Comparison of ENCODE assay signal across 21 cellular contexts in genomic region chr7:90492250-90492649, GRCh38. TPM values are rescaled to one million over a fixed set of nuclear protein-coding genes. Genes with fewer than 3 reads are reported as not detected.
DNase-seq lines count a peak whose midpoint lies in the region; ATAC-seq, FAIRE-seq and TF ChIP-seq lines count a peak whose summit lies in the region.
"Had no signal": no experiment of that assay in that cellular context is flagged by ENCODE, and none has a peak within 500 bp of the region (broad histone marks: within the 10 kb centered on the region; RNA-seq: fewer than 3 reads in every experiment).

No MANE protein-coding gene starts in this region.

- no peaks in the 10 kb centered on the region for H3K36me3 ChIP-seq in PC-3 (ENCODE audit: low read depth, low read length)
- H3K36me3 ChIP-seq in K562 (ENCODE audit: control insufficient read depth, insufficient read depth, low read length) = no peaks in the 10 kb centered on the region
- H3K36me3 ChIP-seq: BLaER1, HAP-1 had no signal

- no peak for TF ChIP-seq RAD21 in K562 (CRISPR knock-in tag; conservative IDR thresholded peaks at IDR 0.05 in 1 of 2, IDR thresholded peaks at IDR 0.05 in 1 of 2)

- intact Hi-C loops in activated CD4-positive, alpha-beta T cell treated with anti-CD3 and anti-CD28 coated beads, Interleukin-2, amount 10 ng/mL, durations not matched to agents 24 days and 14 days (cut with micrococcal nuclease) = no loop called here
- intact Hi-C loops in activated CD4-positive, alpha-beta T cell treated with anti-CD3 and anti-CD28 coated beads for 36 hours (cut with DNase I, micrococcal nuclease) = no loop called here
- intact Hi-C loops in PC-3 (cut with micrococcal nuclease) (no loop called here), K562 (cut with micrococcal nuclease) (no loop called here)

- POLR2A ChIA-PET in activated CD4-positive, alpha-beta T cell treated with anti-CD3 and anti-CD28 coated beads for 36 hours (lab: Charles Lee) = no interaction called here
- POLR2A ChIA-PET in PC-3 (lab: Charles Lee; ENCODE audit: unreplicated experiment) = no interaction called here
- POLR2A ChIA-PET in K562 (lab: Yijun Ruan, JAX) = no interaction called here

- TF ChIP-seq CTCF in PC-3 (conservative IDR thresholded peaks at IDR 0.05; ENCODE audit: low read depth, low read length) (no peak), K562 (IDR thresholded peaks at IDR 0.05 in 2 of 3, conservative IDR thresholded peaks at IDR 0.05 in 1 of 3; ENCODE audit: insufficient read depth in 2 of 3, low read depth in 1 of 3, low read length in 3 of 3) (no peak), foreskin keratinocyte (conservative IDR thresholded peaks at IDR 0.05) (no peak)

- H3K4me3 ChIP-seq in PC-3 (ENCODE audit: low read length) (no peak overlapping the region), K562 (no peak overlapping the region)
- H3K4me3 ChIP-seq: A549, BLaER1, HAP-1 had no signal

- TF ChIP-seq POLR2A in K562 (conservative IDR thresholded peaks at IDR 0.05) = no peak

- no peak for FAIRE-seq in K562 (lab: Jason Lieb, UNC)
- FAIRE-seq: A549, GM12892 had no signal

- peaks cover 17% of the 10 kb centered on the region for H3K4me1 ChIP-seq in PC-3 (ENCODE audit: insufficient read depth, low read length)
- no peaks in the 10 kb centered on the region for H3K4me1 ChIP-seq in K562 (replicated peaks in 1 of 2; ENCODE audit: control insufficient read depth in 2 of 2, insufficient read depth in 2 of 2, low read length in 2 of 2)
- no peaks in the 10 kb centered on the region for H3K4me1 ChIP-seq in foreskin keratinocyte
- H3K4me1 ChIP-seq: A549, BLaER1, HAP-1 had no signal

- DNase-seq in activated CD4-positive, alpha-beta T cell treated with anti-CD3 and anti-CD28 coated beads, Interleukin-2, amount 10 ng/mL, durations not matched to agents 24 days and 14 days = peak; percentile 6
- DNase-seq in activated CD4-positive, alpha-beta T cell treated with anti-CD3 and anti-CD28 coated beads for 36 hours = no peak
- DNase-seq in PC-3 (peak; percentile 23), K562 (ENCODE audit: extremely low read depth in 1 of 4, low spot score in 3 of 4) (no peak), foreskin keratinocyte (peak; percentile 38 to 55), cortex of kidney (lab: John Stamatoyannopoulos, UW) (no peak), NCI-H2107 (lab: John Stamatoyannopoulos, UW) (no peak)
- DNase-seq: AML-193; CD4-positive, alpha-beta memory T cell; DMS153; DMS79; GDM1 had no signal

- ATAC-seq in activated CD4-positive, alpha-beta T cell treated with anti-CD3 and anti-CD28 coated beads for 36 hours = no peak
- ATAC-seq in PC-3 (no peak), K562 (no peak), foreskin keratinocyte (peak; percentile 57), GM21723 (IDR thresholded peaks at IDR 0.05; ENCODE audit: unreplicated experiment) (no peak)
- ATAC-seq: A549 had no signal

- no peak overlapping the region for H3K27ac ChIP-seq in PC-3 (ENCODE audit: low read length)
- no peak overlapping the region for H3K27ac ChIP-seq in K562 (ENCODE audit: extremely low read depth, low read depth, low read length)
- no peak overlapping the region for H3K27ac ChIP-seq in foreskin keratinocyte
- H3K27ac ChIP-seq: 22Rv1, A549, BLaER1 had no signal

- no peak for TF ChIP-seq EP300 in K562 (IDR thresholded peaks at IDR 0.05; ENCODE audit: low read length)

- H3K27ac Mint-ChIP-seq in activated CD4-positive, alpha-beta T cell treated with anti-CD3 and anti-CD28 coated beads, Interleukin-2, amount 10 ng/mL, durations not matched to agents 24 days and 14 days = no peak overlapping the region
- no peak overlapping the region for H3K27ac Mint-ChIP-seq in activated CD4-positive, alpha-beta T cell treated with anti-CD3 and anti-CD28 coated beads for 36 hours
- H3K27ac Mint-ChIP-seq: CD4-positive, alpha-beta memory T cell had no signal

- H3K9me3 ChIP-seq in PC-3 (ENCODE audit: low read length) (no peaks in the 10 kb centered on the region), K562 (replicated peaks; ENCODE audit: control insufficient read depth, insufficient read depth, low read depth, low read length) (no peaks in the 10 kb centered on the region)
- H3K9me3 ChIP-seq: A549, BLaER1, HAP-1 had no signal

- no peaks in the 10 kb centered on the region for H3K4me1 Mint-ChIP-seq in activated CD4-positive, alpha-beta T cell treated with anti-CD3 and anti-CD28 coated beads, Interleukin-2, amount 10 ng/mL, durations not matched to agents 24 days and 14 days
- H3K4me1 Mint-ChIP-seq in activated CD4-positive, alpha-beta T cell treated with anti-CD3 and anti-CD28 coated beads for 36 hours = no peaks in the 10 kb centered on the region
- H3K4me1 Mint-ChIP-seq: CD14-positive monocyte; CD4-positive, alpha-beta memory T cell had no signal

- H3K9me2 ChIP-seq in PC-3 (replicated peaks; ENCODE audit: low read length) = no peaks in the 10 kb centered on the region

- no peaks in the 10 kb centered on the region for H3K79me2 ChIP-seq in PC-3 (ENCODE audit: low read length)
- no peaks in the 10 kb centered on the region for H3K79me2 ChIP-seq in K562 (ENCODE audit: control insufficient read depth, insufficient read depth, low read length)

- no peak overlapping the region for H3K4me3 Mint-ChIP-seq in activated CD4-positive, alpha-beta T cell treated with anti-CD3 and anti-CD28 coated beads, Interleukin-2, amount 10 ng/mL, durations not matched to agents 24 days and 14 days
- H3K4me3 Mint-ChIP-seq in activated CD4-positive, alpha-beta T cell treated with anti-CD3 and anti-CD28 coated beads for 36 hours = no peak overlapping the region
- H3K4me3 Mint-ChIP-seq: CD14-positive monocyte; CD4-positive, alpha-beta memory T cell had no signal

- no peaks in the 10 kb centered on the region for H3K36me3 Mint-ChIP-seq in activated CD4-positive, alpha-beta T cell treated with anti-CD3 and anti-CD28 coated beads, Interleukin-2, amount 10 ng/mL, durations not matched to agents 24 days and 14 days (ENCODE audit: low read depth)
- no peaks in the 10 kb centered on the region for H3K36me3 Mint-ChIP-seq in activated CD4-positive, alpha-beta T cell treated with anti-CD3 and anti-CD28 coated beads for 36 hours (ENCODE audit: low read depth)
- H3K36me3 Mint-ChIP-seq: CD14-positive monocyte; CD4-positive, alpha-beta memory T cell had no signal

- peaks cover 4% of the 10 kb centered on the region for H3K27me3 Mint-ChIP-seq in activated CD4-positive, alpha-beta T cell treated with anti-CD3 and anti-CD28 coated beads, Interleukin-2, amount 10 ng/mL, durations not matched to agents 24 days and 14 days
- H3K27me3 Mint-ChIP-seq in activated CD4-positive, alpha-beta T cell treated with anti-CD3 and anti-CD28 coated beads for 36 hours = peaks cover 3% of the 10 kb centered on the region

- H2AFZ ChIP-seq in PC-3 (ENCODE audit: low read length) (no peak overlapping the region), K562 (ENCODE audit: low read depth, low read length) (no peak overlapping the region)

- in situ Hi-C loops in K562 (cut with MboI) = no loop called here

- BruUV-seq in PC-3 (replicated peaks; lab: Mats Ljungman, UMichigan) (no TSS peak), K562 (replicated peaks; lab: Mats Ljungman, UMichigan) (no TSS peak)

- WGBS in K562 (ENCODE audit: insufficient coverage, low coverage, missing lambda C conversion rate) = 2% methylated on average over 6 of the region's 6 CpGs

- no peaks in the 10 kb centered on the region for H4K20me1 ChIP-seq in PC-3 (ENCODE audit: low read length)
- H4K20me1 ChIP-seq in K562 (replicated peaks; ENCODE audit: control insufficient read depth, insufficient read depth, low read length) = no peaks in the 10 kb centered on the region
- H4K20me1 ChIP-seq: BLaER1 had no signal

- H3F3A ChIP-seq in PC-3 (ENCODE audit: low read length, unreplicated experiment) = no peaks in the 10 kb centered on the region

- H3K9me3 Mint-ChIP-seq in activated CD4-positive, alpha-beta T cell treated with anti-CD3 and anti-CD28 coated beads, Interleukin-2, amount 10 ng/mL, durations not matched to agents 24 days and 14 days = no peaks in the 10 kb centered on the region
- no peaks in the 10 kb centered on the region for H3K9me3 Mint-ChIP-seq in activated CD4-positive, alpha-beta T cell treated with anti-CD3 and anti-CD28 coated beads for 36 hours (ENCODE audit: low read depth)

- CTCF ChIA-PET in activated CD4-positive, alpha-beta T cell treated with anti-CD3 and anti-CD28 coated beads for 36 hours (lab: Charles Lee) = no interaction called here
- CTCF ChIA-PET in PC-3 (lab: Charles Lee) = no interaction called here
- CTCF ChIA-PET in K562 (lab: Yijun Ruan, JAX; ENCODE audit: low intra/inter-chr PET ratio) = no interaction called here

- H3K4me2 ChIP-seq in PC-3 (ENCODE audit: low read length) (no peak overlapping the region), K562 (ENCODE audit: insufficient read depth, low read length) (no peak overlapping the region)
- H3K4me2 ChIP-seq: A549, BLaER1 had no signal

- H3K9me1 ChIP-seq in K562 (ENCODE audit: control insufficient read depth, insufficient read depth, low read length) = no peaks in the 10 kb centered on the region

- no peak overlapping the region for H3K9ac ChIP-seq in PC-3 (ENCODE audit: low read length)
- no peak overlapping the region for H3K9ac ChIP-seq in K562 (ENCODE audit: insufficient read depth in 1 of 2, low read depth in 2 of 2, low read length in 2 of 2)
- H3K9ac ChIP-seq: BLaER1 had no signal

- H3K27me3 ChIP-seq in PC-3 (ENCODE audit: low read length) (no peaks in the 10 kb centered on the region), K562 (ENCODE audit: control insufficient read depth in 2 of 2, insufficient read depth in 2 of 2, low read length in 2 of 2) (no peaks in the 10 kb centered on the region), foreskin keratinocyte (no peaks in the 10 kb centered on the region)
- H3K27me3 ChIP-seq: BLaER1 had no signal

RNA-seq across cellular contexts. Expression of gene PTTG1IP2, which starts 22.8 kb away (rescaled TPM):
- not detected in 2 replicates for total RNA-seq in activated CD4-positive, alpha-beta T cell treated with anti-CD3 and anti-CD28 coated beads, Interleukin-2, amount 10 ng/mL, durations not matched to agents 24 days and 14 days
- total RNA-seq in activated CD4-positive, alpha-beta T cell treated with anti-CD3 and anti-CD28 coated beads for 36 hours = not detected
- total RNA-seq in PC-3 (2014; rRNA removed) (not detected in 2 replicates), K562 (2014; rRNA removed) (not detected in 2 replicates), K562 (2014; rRNA removed; fragmentation: Illumina TruSeq; extraction: Trizol) (not detected in 2 replicates), K562 (2015; rRNA removed; fragmentation: Illumina TruSeq; extraction: Trizol) (not detected in 2 replicates), K562 (2021) (not detected in 2 replicates), foreskin keratinocyte (not detected in 2 replicates)
- not detected in 2 replicates for total RNA-seq in K562 (2011; cell fraction: chromatin; rRNA removed; ENCODE audit: low replicate concordance)
- not detected in 2 replicates for total RNA-seq in K562 (2011; cell fraction: nucleolus; rRNA removed)
- total RNA-seq in K562 (2011; cell fraction: nucleoplasm; rRNA removed) = not detected in 2 replicates
- polyA plus RNA-seq in K562 (2011; rRNA removed) (not detected in 2 replicates), K562 (2014; fragmentation: Illumina TruSeq; extraction: Trizol) (not detected in 2 replicates), K562 (2014; fragmentation: Nextera tagmentation; extraction: Ambion mirVana) (not detected), K562 (2014; rRNA removed) (not detected in 2 replicates), foreskin keratinocyte (not detected in 2 replicates)
- polyA plus RNA-seq in K562 (2011; cell fraction: cytosol; rRNA removed) = not detected in 2 replicates
- not detected in 2 replicates for polyA plus RNA-seq in K562 (2011; cell fraction: nucleus; rRNA removed)
- not detected in 2 replicates for polyA plus RNA-seq in K562 (2012)
- not detected in 2 replicates for polyA minus RNA-seq in K562 (2011; rRNA and poly(A)+ RNA removed)
- polyA minus RNA-seq in K562 (2011; cell fraction: cytosol; rRNA and poly(A)+ RNA removed) = not detected in 2 replicates
- not detected in 2 replicates for polyA minus RNA-seq in K562 (2011; cell fraction: nucleus; rRNA and poly(A)+ RNA removed)
- total RNA-seq: CD4-positive, alpha-beta memory T cell; Daoy; H4 had no signal
- polyA plus RNA-seq: A549; CD14-positive monocyte; CD4-positive, alpha-beta memory T cell had no signal

Comparison
In these comparisons a context has a peak if more than half of its experiments do, and no peak if none do; other contexts are left out.
1. DNase-seq: peak in activated CD4-positive, alpha-beta T cell treated with anti-CD3 and anti-CD28 coated beads, Interleukin-2, amount 10 ng/mL, durations not matched to agents 24 days and 14 days (single experiment), PC-3 (single experiment) and foreskin keratinocyte (2 of 2); none in activated CD4-positive, alpha-beta T cell treated with anti-CD3 and anti-CD28 coated beads for 36 hours (single experiment), K562 (0 of 4), cortex of kidney (single experiment) and NCI-H2107 (single experiment).